Comparison of ENCODE assay signal across 1 cellular context in the genomic region with DNA sequence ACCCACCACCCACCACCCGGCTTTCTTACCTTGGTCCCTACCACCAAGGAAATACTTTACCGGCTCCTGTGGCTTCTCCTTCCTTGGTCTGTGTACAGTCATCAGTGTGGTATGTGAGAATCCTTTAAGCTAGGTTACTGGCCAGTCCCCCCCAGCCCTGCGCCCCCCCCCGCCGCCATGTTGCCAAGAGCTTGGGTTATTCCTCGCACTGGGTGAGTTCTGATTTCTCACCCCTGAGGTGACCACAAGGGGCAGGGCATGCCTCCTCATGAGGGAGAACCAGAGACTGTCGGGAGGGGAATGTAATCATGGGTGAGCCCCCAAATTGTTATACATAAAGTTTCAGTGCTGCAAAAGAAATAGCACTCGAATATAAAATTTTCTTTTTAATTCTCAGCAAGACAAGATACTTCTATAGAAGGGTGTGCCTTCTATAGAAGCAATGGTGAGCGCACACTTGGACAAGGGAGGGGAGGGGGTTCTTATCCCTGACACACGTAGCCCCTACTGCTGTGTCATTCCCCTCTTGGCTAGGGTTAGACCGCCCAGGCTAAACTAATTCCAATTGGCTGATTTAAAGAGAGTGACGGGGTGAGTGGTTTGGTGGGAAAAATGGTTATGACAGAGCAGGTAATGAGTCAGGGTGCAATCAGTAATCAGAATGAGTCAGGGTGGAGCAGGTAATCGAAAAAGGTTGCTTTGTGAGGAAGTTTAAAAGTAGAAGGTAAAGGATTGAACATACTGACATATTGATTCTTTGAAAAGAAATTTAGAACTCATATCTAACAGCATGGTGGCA.
TF ChIP-seq lines count a peak whose summit lies in the region.

No MANE protein-coding gene starts in this region.

TF ChIP-seq in HCT116, 20 proteins besides CTCF, POLR2A, EP300 and RAD21 (continued from another document):
- TF ChIP-seq YY1 (IDR thresholded peaks at IDR 0.05; ENCODE audit: extremely low read depth, insufficient replicate concordance, low read depth, low read length) (peak; percentile 56), JUND (IDR thresholded peaks at IDR 0.05) (peak; percentile 56), FOSL1 (IDR thresholded peaks at IDR 0.05; ENCODE audit: low read depth) (peak; percentile 62; the same call in 1 of the 2 replicates), MAX (IDR thresholded peaks at IDR 0.05) (peak; percentile 45; the same call in 1 of the 2 replicates), ELF1 (IDR thresholded peaks at IDR 0.05; ENCODE audit: borderline replicate concordance, low read depth) (no peak), CEBPB (IDR thresholded peaks at IDR 0.05; ENCODE audit: low read depth) (peak; percentile 57), EZH2phosphoT487 (IDR thresholded peaks at IDR 0.05; ENCODE audit: borderline replicate concordance) (no peak), SIN3A (IDR thresholded peaks at IDR 0.05; ENCODE audit: low read depth) (0 out of 2 replicates have a peak, but pooled peaks have one; percentile 27), POLR2AphosphoS5 (IDR thresholded peaks at IDR 0.05; ENCODE audit: low read depth, low read length) (no peak)
- TF ChIP-seq, protein P1, sequence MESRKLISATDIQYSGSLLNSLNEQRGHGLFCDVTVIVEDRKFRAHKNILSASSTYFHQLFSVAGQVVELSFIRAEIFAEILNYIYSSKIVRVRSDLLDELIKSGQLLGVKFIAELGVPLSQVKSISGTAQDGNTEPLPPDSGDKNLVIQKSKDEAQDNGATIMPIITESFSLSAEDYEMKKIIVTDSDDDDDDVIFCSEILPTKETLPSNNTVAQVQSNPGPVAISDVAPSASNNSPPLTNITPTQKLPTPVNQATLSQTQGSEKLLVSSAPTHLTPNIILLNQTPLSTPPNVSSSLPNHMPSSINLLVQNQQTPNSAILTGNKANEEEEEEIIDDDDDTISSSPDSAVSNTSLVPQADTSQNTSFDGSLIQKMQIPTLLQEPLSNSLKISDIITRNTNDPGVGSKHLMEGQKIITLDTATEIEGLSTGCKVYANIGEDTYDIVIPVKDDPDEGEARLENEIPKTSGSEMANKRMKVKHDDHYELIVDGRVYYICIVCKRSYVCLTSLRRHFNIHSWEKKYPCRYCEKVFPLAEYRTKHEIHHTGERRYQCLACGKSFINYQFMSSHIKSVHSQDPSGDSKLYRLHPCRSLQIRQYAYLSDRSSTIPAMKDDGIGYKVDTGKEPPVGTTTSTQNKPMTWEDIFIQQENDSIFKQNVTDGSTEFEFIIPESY (IDR thresholded peaks at IDR 0.05; ENCODE audit: extremely low read depth, insufficient replicate concordance, low read length), result no peak
TF ChIP-seq in HCT116: peak in this region for 7.
